Comparison of ENCODE assay signal across 13 cellular contexts in genomic region chr11:78202733-78203167, GRCh38. TPM values are rescaled to one million over a fixed set of nuclear protein-coding genes. Genes with fewer than 3 reads are reported as not detected.
DNase-seq lines count a peak whose midpoint lies in the region; ATAC-seq and TF ChIP-seq lines count a peak whose summit lies in the region.
"Had no signal": no experiment of that assay in that cellular context is flagged by ENCODE, and none has a peak within 500 bp of the region (broad histone marks: within the 10 kb centered on the region; RNA-seq: fewer than 3 reads in every experiment).

No MANE protein-coding gene starts in this region.

- WGBS in esophagus squamous epithelium, 2 donors, result 46 to 55% methylated on average over 3 of the region's 3 CpGs

- no peak for TF ChIP-seq CTCF in CD8-positive, alpha-beta T cell (IDR thresholded peaks at IDR 0.05)
- TF ChIP-seq CTCF in nephron progenitor cell (IDR thresholded peaks at IDR 0.05) (no peak), esophagus squamous epithelium (IDR thresholded peaks at IDR 0.05) (no peak)

- no peak for TF ChIP-seq POLR2A in esophagus squamous epithelium (IDR thresholded peaks at IDR 0.05)

- H3K4me3 ChIP-seq in CD8-positive, alpha-beta T cell (ENCODE audit: low read depth, low read length), result peak overlapping the region; percentile 56
- H3K4me3 ChIP-seq in esophagus squamous epithelium, result no peak overlapping the region
- no peak overlapping the region for H3K4me3 ChIP-seq in MG63
- H3K4me3 ChIP-seq: neural progenitor cell, SJSA1 had no signal

- H3K27ac Mint-ChIP-seq in CD8-positive, alpha-beta T cell, result peak overlapping the region; percentile 98
- H3K27ac Mint-ChIP-seq in nephron progenitor cell, result peak overlapping the region; percentile 31
- H3K27ac Mint-ChIP-seq: brain, neural progenitor cell had no signal

- peak; percentile 31 to 86 (median 63) for DNase-seq in CD8-positive, alpha-beta T cell
- DNase-seq in T-helper 1 cell (peak; percentile 25 to 79 (median 62)), nephron progenitor cell (no peak), esophagus squamous epithelium (lab: John Stamatoyannopoulos, UW) (no peak), MG63 (no peak), GOT3 (lab: John Stamatoyannopoulos, UW) (no peak), globus pallidus (ENCODE audit: low spot score) (no peak)
- DNase-seq in activated effector memory CD4-positive, alpha-beta T cell treated with Interleukin-2 at 50 U/mL for 16 hours, result peak; percentile 46
- DNase-seq: hippocampal formation, NCI-H1417 treated with DMSO at 0.1 percent for 48 hours had no signal

- H3K27me3 ChIP-seq in CD8-positive, alpha-beta T cell (ENCODE audit: insufficient read depth, low read length), result no peaks in the 10 kb centered on the region
- H3K27me3 ChIP-seq in esophagus squamous epithelium (no peaks in the 10 kb centered on the region), MG63 (no peaks in the 10 kb centered on the region)
- H3K27me3 ChIP-seq: neural progenitor cell, SJSA1 had no signal

- no peaks in the 10 kb centered on the region for H3K9me3 Mint-ChIP-seq in CD8-positive, alpha-beta T cell
- no peaks in the 10 kb centered on the region for H3K9me3 Mint-ChIP-seq in nephron progenitor cell
- H3K9me3 Mint-ChIP-seq: brain, neural progenitor cell had no signal

- POLR2A ChIA-PET in CD8-positive, alpha-beta T cell (lab: Charles Lee), result interaction anchor here (0.6 to 2.0 kb wide), 5 partner anchors 10 to 63 kb away, joined by 3 to 8 read pairs (median 6); partner anchors contain the start of genes ALG8, KCTD21 and USP35

- peaks cover 25% of the 10 kb centered on the region for H3K36me3 Mint-ChIP-seq in CD8-positive, alpha-beta T cell
- H3K36me3 Mint-ChIP-seq in nephron progenitor cell (ENCODE audit: low read depth), result peaks cover 14% of the 10 kb centered on the region

- intact Hi-C loops in CD8-positive, alpha-beta T cell (cut with DNase I, micrococcal nuclease), result loop anchor here (1.0 to 5.0 kb wide), 4 partner anchors 14 to 215 kb away; partner anchors contain the start of genes ALG8 (in 2 of the 2), KCTD21 (in 2 of the 2), USP35 (in 2 of the 2) and GAB2 (in 1 of the 2)
- intact Hi-C loops in esophagus squamous epithelium (cut with DNase I), result no loop called here

- H3K4me1 Mint-ChIP-seq in CD8-positive, alpha-beta T cell (ENCODE audit: low read depth), result peaks cover 47% of the 10 kb centered on the region
- peaks cover 6% of the 10 kb centered on the region for H3K4me1 Mint-ChIP-seq in nephron progenitor cell
- H3K4me1 Mint-ChIP-seq: brain, neural progenitor cell had no signal

- no peaks in the 10 kb centered on the region for H3K9me3 ChIP-seq in CD8-positive, alpha-beta T cell (ENCODE audit: low read length)
- H3K9me3 ChIP-seq in esophagus squamous epithelium (no peaks in the 10 kb centered on the region), MG63 (no peaks in the 10 kb centered on the region)
- H3K9me3 ChIP-seq: SJSA1 had no signal

- H3K27me3 Mint-ChIP-seq in CD8-positive, alpha-beta T cell (ENCODE audit: low read depth), result no peaks in the 10 kb centered on the region
- peaks cover 3% of the 10 kb centered on the region for H3K27me3 Mint-ChIP-seq in nephron progenitor cell (ENCODE audit: low read depth, poor library complexity)
- H3K27me3 Mint-ChIP-seq: brain had no signal

- peak overlapping the region; percentile 82 for H3K4me3 Mint-ChIP-seq in CD8-positive, alpha-beta T cell
- no peak overlapping the region for H3K4me3 Mint-ChIP-seq in nephron progenitor cell
- H3K4me3 Mint-ChIP-seq: brain, neural progenitor cell had no signal

- CTCF ChIA-PET in CD8-positive, alpha-beta T cell (lab: Charles Lee), result interaction anchor here (0.6 to 1.3 kb wide), 2 partner anchors 13 to 14 kb away, joined by 3 to 4 read pairs; partner anchors contain the start of genes KCTD21 and USP35

- no peaks in the 10 kb centered on the region for H3K36me3 ChIP-seq in CD8-positive, alpha-beta T cell (ENCODE audit: insufficient read depth, low read length)
- peaks cover 4 to 80% (median 7%) of the 10 kb centered on the region in 3 donors for H3K36me3 ChIP-seq in esophagus squamous epithelium
- H3K36me3 ChIP-seq in MG63, result no peaks in the 10 kb centered on the region
- H3K36me3 ChIP-seq: neural progenitor cell had no signal

- peak; percentile 79 for ATAC-seq in CD8-positive, alpha-beta T cell

- peak overlapping the region; percentile 89 for H3K27ac ChIP-seq in CD8-positive, alpha-beta T cell (ENCODE audit: low read depth, low read length)
- no peak overlapping the region for H3K27ac ChIP-seq in esophagus squamous epithelium
- H3K27ac ChIP-seq: neural progenitor cell, SJSA1 had no signal

- peaks cover 28% of the 10 kb centered on the region for H3K4me1 ChIP-seq in CD8-positive, alpha-beta T cell (ENCODE audit: insufficient read depth, low read length)
- H3K4me1 ChIP-seq in esophagus squamous epithelium, result peaks cover 0 to 6% (median 0%) of the 10 kb centered on the region in 3 donors
- H3K4me1 ChIP-seq: neural progenitor cell, SJSA1 had no signal

RNA-seq across cellular contexts. Expression of gene USP35, which starts 14.0 kb away (rescaled TPM):
- 10 to 100 TPM; 22.3 to 23.4 TPM for total RNA-seq in CD8-positive, alpha-beta T cell
- 1 to 10 TPM; 4.5 to 7.0 (median 6.1) TPM for total RNA-seq in esophagus squamous epithelium
- 3.9 and 4.5 TPM in 2 replicates for total RNA-seq in MG63 (2014; rRNA removed; shearing (Covaris generic); ENCODE audit: low replicate concordance)

RNA-seq across cellular contexts. Expression of gene KCTD21, which starts 14.3 kb away (rescaled TPM):
- 1 to 10 TPM; 3.0 to 3.4 TPM for total RNA-seq in CD8-positive, alpha-beta T cell
- 10 to 100 TPM in 3 of 4 donors, 1 to 10 TPM in 1; 9.7 to 16.0 (median 11.3) TPM for total RNA-seq in esophagus squamous epithelium
- total RNA-seq in MG63 (2014; rRNA removed; shearing (Covaris generic); ENCODE audit: low replicate concordance), result 1.7 and 4.3 TPM in 2 replicates

Comparison
In these comparisons a context has a peak if more than half of its experiments do, and no peak if none do; other contexts are left out.
1. DNase-seq: peak in CD8-positive, alpha-beta T cell (7 of 7), T-helper 1 cell (5 of 5) and activated effector memory CD4-positive, alpha-beta T cell treated with Interleukin-2 at 50 U/mL for 16 hours (single experiment); none in nephron progenitor cell (single experiment), esophagus squamous epithelium (single experiment), MG63 (single experiment), GOT3 (single experiment) and globus pallidus (single experiment).